Comparison of ENCODE assay signal across 12 cellular contexts in the genomic region with DNA sequence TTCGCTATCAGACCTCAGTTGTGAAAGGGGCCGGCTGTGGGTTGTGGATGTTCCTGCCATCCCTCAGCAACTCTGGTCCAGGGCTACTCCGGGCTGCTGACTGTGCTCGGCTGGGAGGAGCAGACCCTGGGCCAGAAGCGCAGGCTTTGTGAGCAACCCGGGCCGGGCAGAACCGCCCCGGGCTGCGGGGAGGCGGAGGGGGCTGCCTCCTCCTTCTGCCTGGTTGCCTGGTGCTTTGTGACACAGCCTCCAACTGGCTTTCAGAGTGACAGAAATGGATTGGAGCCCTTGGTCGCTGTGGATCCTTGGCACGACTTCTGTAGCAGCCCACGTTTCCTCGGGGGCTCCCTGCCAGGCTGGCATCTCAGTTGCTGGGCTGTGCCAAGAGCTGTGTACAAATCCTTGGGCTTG. TPM values are rescaled to one million over a fixed set of nuclear protein-coding genes. Genes with fewer than 3 reads are reported as not detected.
DNase-seq lines count a peak whose midpoint lies in the region; ATAC-seq, FAIRE-seq and TF ChIP-seq lines count a peak whose summit lies in the region.
"Had no signal": no experiment of that assay in that cellular context is flagged by ENCODE, and none has a peak within 500 bp of the region (broad histone marks: within the 10 kb centered on the region; RNA-seq: fewer than 3 reads in every experiment).

No MANE protein-coding gene starts in this region.

- no peak for TF ChIP-seq POLR2A in IMR-90 (IDR thresholded peaks at IDR 0.05; ENCODE audit: low read depth, low read length)

- no peak overlapping the region for H3K18ac ChIP-seq in IMR-90 (ENCODE audit: low read depth, low read length)

- H3K4ac ChIP-seq in IMR-90 (ENCODE audit: low read depth, low read length), result no peak overlapping the region

- H3K27ac ChIP-seq in A673 (ENCODE audit: low read depth, low read length, poor library complexity, severe bottlenecking) (peak overlapping the region; percentile 6), IMR-90 (ENCODE audit: insufficient read depth, low read length) (no peak overlapping the region)
- H3K27ac ChIP-seq: epithelial cell of prostate, skin epidermis, uterus had no signal

- H2AK5ac ChIP-seq in IMR-90 (ENCODE audit: low read depth, low read length), result no peak overlapping the region

- peak; percentile 53 for ATAC-seq in IMR-90 (ENCODE audit: low read depth)
- no peak for ATAC-seq in stimulated activated naive CD8-positive, alpha-beta T cell treated with anti-CD3 and anti-CD28 coated beads, Interleukin-15, Interleukin-2, amounts not matched to agents 100 U/mL and 50 U/mL, for 24 hours

- CTCF ChIA-PET in A673 (lab: Charles Lee) (no interaction called here), IMR-90 (lab: Yijun Ruan, JAX) (no interaction called here)

- H3K79me1 ChIP-seq in IMR-90 (ENCODE audit: low read depth in 1 of 2, low read length in 2 of 2), result no peaks in the 10 kb centered on the region

- peak overlapping the region; percentile 73 for H2AFZ ChIP-seq in IMR-90 (replicated peaks; ENCODE audit: low read length, poor library complexity)

- H4K20me1 ChIP-seq in IMR-90 (ENCODE audit: insufficient read depth, low read length), result no peaks in the 10 kb centered on the region

- DNase-seq in A673 (ENCODE audit: low spot score), result peak; percentile 65
- no peak for DNase-seq in IMR-90
- no peak for DNase-seq in bronchial epithelial cell (ENCODE audit: low read depth)
- peak; percentile 57 for DNase-seq in middle frontal gyrus (ENCODE audit: extremely low spot score, low spot score)
- no peak for DNase-seq in stimulated activated naive CD8-positive, alpha-beta T cell treated with anti-CD3 and anti-CD28 coated beads, Interleukin-15, Interleukin-2, amounts not matched to agents 100 U/mL and 50 U/mL, for 24 hours
- DNase-seq in GM19239 (ENCODE audit: insufficient read length, low spot score), result no peak
- DNase-seq in epidermal melanocyte (ENCODE audit: insufficient read length, low spot score), result no peak
- DNase-seq in GOT3 (lab: John Stamatoyannopoulos, UW), result no peak
- DNase-seq: activated T-cell treated with anti-CD3 and anti-CD28 coated beads for 4 hours, uterus had no signal

- no peak overlapping the region for H2AK9ac ChIP-seq in IMR-90 (replicated peaks; ENCODE audit: low read depth, low read length, poor library complexity)

- FAIRE-seq in bronchial epithelial cell (lab: Jason Lieb, UNC), result peak; percentile 52
- no peak for FAIRE-seq in GM19239 (lab: Jason Lieb, UNC)

- H3K36me3 ChIP-seq in A673 (ENCODE audit: insufficient read depth, low read length, poor library complexity, severe bottlenecking) (no peaks in the 10 kb centered on the region), IMR-90 (ENCODE audit: control insufficient read depth, insufficient read depth, low read length) (no peaks in the 10 kb centered on the region), bronchial epithelial cell (ENCODE audit: control insufficient read depth, insufficient read depth, low read length) (no peaks in the 10 kb centered on the region)
- H3K36me3 ChIP-seq: uterus had no signal

- no TSS peak for BruUV-seq in A673 (replicated peaks; lab: Mats Ljungman, UMichigan)
- BruUV-seq in IMR-90 (replicated peaks; lab: Mats Ljungman, UMichigan), result no TSS peak

- H3K9me1 ChIP-seq in IMR-90 (ENCODE audit: insufficient read depth, low read length), result peaks cover 4% of the 10 kb centered on the region

- POLR2A ChIA-PET in A673 (lab: Charles Lee; ENCODE audit: low non-redundant PET), result no interaction called here
- POLR2A ChIA-PET in IMR-90 (lab: Charles Lee; ENCODE audit: unreplicated experiment), result no interaction called here

- dilution Hi-C loops in IMR-90 (cut with HindIII; ENCODE audit: low sequenced_read_pairs, unreplicated experiment), result no loop called here

- H3K4me2 ChIP-seq in IMR-90 (ENCODE audit: low read depth, low read length), result no peak overlapping the region; the same call in 1 of the 2 replicates

- no peak overlapping the region for H2BK20ac ChIP-seq in IMR-90 (ENCODE audit: low read depth, low read length)

- TF ChIP-seq CTCF in A673 (conservative IDR thresholded peaks at IDR 0.05; ENCODE audit: low read depth, low read length), result no peak
- no peak for TF ChIP-seq CTCF in IMR-90 (conservative IDR thresholded peaks at IDR 0.05; ENCODE audit: low read depth, low read length)
- TF ChIP-seq CTCF in bronchial epithelial cell (IDR thresholded peaks at IDR 0.05; ENCODE audit: insufficient read depth, low read length, severe bottlenecking), result no peak

- H3K23ac ChIP-seq in IMR-90 (ENCODE audit: low read depth, low read length), result no peak overlapping the region

- in situ Hi-C loops in IMR-90 (cut with MboI; ENCODE audit: low sequenced_read_pairs), result no loop called here

- H3K9ac ChIP-seq in IMR-90 (ENCODE audit: low read depth, low read length), result no peak overlapping the region

- intact Hi-C loops in A673 (cut with micrococcal nuclease; ENCODE audit: unreplicated experiment), result no loop called here
- intact Hi-C loops in IMR-90 (cut with micrococcal nuclease), result no loop called here

- H3K4me1 ChIP-seq in A673 (ENCODE audit: insufficient read depth, low read length, poor library complexity, severe bottlenecking), result peaks cover 53% of the 10 kb centered on the region
- H3K4me1 ChIP-seq in IMR-90 (ENCODE audit: control insufficient read depth, insufficient read depth, low read length), result no peaks in the 10 kb centered on the region; the same call in 1 of the 2 replicates
- H3K4me1 ChIP-seq: uterus had no signal

- H4K91ac ChIP-seq in IMR-90 (ENCODE audit: insufficient read depth, low read depth, low read length), result no peak overlapping the region

- H3K9me3 ChIP-seq in A673 (ENCODE audit: low read depth, low read length, poor library complexity, severe bottlenecking), result no peaks in the 10 kb centered on the region
- H3K9me3 ChIP-seq in IMR-90 (ENCODE audit: control insufficient read depth, insufficient read depth, low read length), result no peaks in the 10 kb centered on the region
- H3K9me3 ChIP-seq: uterus had no signal

- H4K5ac ChIP-seq in IMR-90 (ENCODE audit: low read depth, low read length), result no peak overlapping the region

- H3K27me3 ChIP-seq in A673 (replicated peaks; ENCODE audit: insufficient read depth, low read depth, low read length, poor library complexity) (no peaks in the 10 kb centered on the region), IMR-90 (ENCODE audit: control insufficient read depth, insufficient read depth, low read length) (peaks cover 73% of the 10 kb centered on the region), bronchial epithelial cell (ENCODE audit: control insufficient read depth, insufficient read depth, low read length) (peaks cover 25% of the 10 kb centered on the region)

- no peak overlapping the region for H3K14ac ChIP-seq in IMR-90 (replicated peaks; ENCODE audit: low read depth, low read length)

- H3K4me3 ChIP-seq in A673 (ENCODE audit: low read depth, low read length, poor library complexity, severe bottlenecking), result peak overlapping the region; percentile 37
- H3K4me3 ChIP-seq in IMR-90 (ENCODE audit: insufficient read depth, low read depth, low read length), result no peak overlapping the region
- no peak overlapping the region for H3K4me3 ChIP-seq in bronchial epithelial cell (ENCODE audit: low read depth, low read length)
- H3K4me3 ChIP-seq: skin epidermis, uterus had no signal

- H2BK15ac ChIP-seq in IMR-90 (ENCODE audit: low read depth, low read length), result no peak overlapping the region

- H2BK5ac ChIP-seq in IMR-90 (ENCODE audit: low read depth, low read length, poor library complexity, severe bottlenecking), result no peak overlapping the region

- no peak overlapping the region for H4K8ac ChIP-seq in IMR-90 (ENCODE audit: low read depth in 2 of 2, low read length in 2 of 2)

- H3K56ac ChIP-seq in IMR-90 (ENCODE audit: extremely low read depth, insufficient read depth, low read length), result no peak overlapping the region

- WGBS in IMR-90 (ENCODE audit: extremely low coverage in 2 of 2, insufficient read length in 1 of 2), 2 experiments, result 12% methylated on average over 9 of the region's 15 CpGs; no CpG with 5 or more reads in 1 of the 2 experiments

- no peak for TF ChIP-seq RAD21 in IMR-90 (IDR thresholded peaks at IDR 0.05; ENCODE audit: low read length)

- H2BK120ac ChIP-seq in IMR-90 (ENCODE audit: low read depth, low read length), result no peak overlapping the region

TF ChIP-seq in IMR-90, 13 proteins besides CTCF, POLR2A, EP300 and RAD21 (continues in another document):
- TF ChIP-seq RCOR1 (IDR thresholded peaks at IDR 0.05; ENCODE audit: insufficient replicate concordance, low read length) (no peak), CHD1 (IDR thresholded peaks at IDR 0.05; ENCODE audit: low read depth, low read length) (no peak), MAFK (IDR thresholded peaks at IDR 0.05; ENCODE audit: low read depth, low read length) (no peak), BHLHE40 (IDR thresholded peaks at IDR 0.05; ENCODE audit: low read depth, low read length) (no peak)

RNA-seq across cellular contexts. Expression of a gene that starts 10.0 kb away (rescaled TPM):
- total RNA-seq in A673 (2021) (5.5 and 6.7 TPM in 2 replicates), IMR-90 (2012; rRNA removed) (under 0.01 TPM in 2 replicates), bronchial epithelial cell (not detected in 2 replicates)
- 0.01 and 0.02 TPM in 2 replicates for polyA plus RNA-seq in IMR-90 (2012; rRNA removed)
- polyA plus RNA-seq in IMR-90 (2012; cell fraction: cytosol; rRNA removed), result 0.02 TPM in 1 of 2 replicates, not detected in the other
- polyA plus RNA-seq in IMR-90 (2012; cell fraction: nucleus; rRNA removed; ENCODE audit: low replicate concordance), result 0.01 TPM in 1 of 2 replicates, not detected in the other

RNA-seq across cellular contexts. Expression of a gene that starts 20.6 kb away (rescaled TPM):
- total RNA-seq in A673 (2021), result 134 and 155 TPM in 2 replicates
- total RNA-seq in IMR-90 (2012; rRNA removed), result 44.6 and 47.5 TPM in 2 replicates
- 70.9 and 80.4 TPM in 2 replicates for polyA plus RNA-seq in IMR-90 (2012; rRNA removed)
- polyA plus RNA-seq in IMR-90 (2012; cell fraction: cytosol; rRNA removed), result 71.3 and 77.4 TPM in 2 replicates
- polyA plus RNA-seq in IMR-90 (2012; cell fraction: nucleus; rRNA removed; ENCODE audit: low replicate concordance), result 53.4 and 70.4 TPM in 2 replicates
- 41.6 and 44.5 TPM in 2 replicates for total RNA-seq in bronchial epithelial cell

RNA-seq across cellular contexts. Expression of a gene that starts 34.4 kb away (rescaled TPM):
- 23.6 and 33.5 TPM in 2 replicates for total RNA-seq in A673 (2021)
- total RNA-seq in IMR-90 (2012; rRNA removed), result 21.5 and 22.2 TPM in 2 replicates
- 57.7 and 64.3 TPM in 2 replicates for polyA plus RNA-seq in IMR-90 (2012; rRNA removed)
- 32.7 and 80.8 TPM in 2 replicates for polyA plus RNA-seq in IMR-90 (2012; cell fraction: cytosol; rRNA removed)
- polyA plus RNA-seq in IMR-90 (2012; cell fraction: nucleus; rRNA removed; ENCODE audit: low replicate concordance), result 42.2 and 63.8 TPM in 2 replicates
- 48.4 and 55.3 TPM in 2 replicates for total RNA-seq in bronchial epithelial cell

RNA-seq across cellular contexts. Expression of a gene that starts 37.6 kb away (rescaled TPM):
- 2.6 and 4.5 TPM in 2 replicates for total RNA-seq in A673 (2021)
- total RNA-seq in IMR-90 (2012; rRNA removed), result 6.4 and 6.8 TPM in 2 replicates
- polyA plus RNA-seq in IMR-90 (2012; rRNA removed), result 7.5 and 9.9 TPM in 2 replicates
- polyA plus RNA-seq in IMR-90 (2012; cell fraction: cytosol; rRNA removed), result 7.1 and 11.6 TPM in 2 replicates
- 2.6 and 3.8 TPM in 2 replicates for polyA plus RNA-seq in IMR-90 (2012; cell fraction: nucleus; rRNA removed; ENCODE audit: low replicate concordance)
- total RNA-seq in bronchial epithelial cell, result 13.2 and 14.2 TPM in 2 replicates

RNA-seq across cellular contexts. Expression of a gene that starts 46.9 kb away (rescaled TPM):
- total RNA-seq in A673 (2021) (19.3 and 28.2 TPM in 2 replicates), IMR-90 (2012; rRNA removed) (7.8 and 9.3 TPM in 2 replicates), bronchial epithelial cell (9.0 and 14.7 TPM in 2 replicates)
- 25.5 and 30.5 TPM in 2 replicates for polyA plus RNA-seq in IMR-90 (2012; rRNA removed)
- polyA plus RNA-seq in IMR-90 (2012; cell fraction: cytosol; rRNA removed), result 23.4 and 34.2 TPM in 2 replicates
- polyA plus RNA-seq in IMR-90 (2012; cell fraction: nucleus; rRNA removed; ENCODE audit: low replicate concordance), result 165 and 273 TPM in 2 replicates

Comparison
In these comparisons a context has a peak if more than half of its experiments do, and no peak if none do; other contexts are left out.
1. DNase-seq: peak in A673 (single experiment) and middle frontal gyrus (single experiment); none in IMR-90 (single experiment), bronchial epithelial cell (single experiment), stimulated activated naive CD8-positive, alpha-beta T cell treated with anti-CD3 and anti-CD28 coated beads, Interleukin-15, Interleukin-2, amounts not matched to agents 100 U/mL and 50 U/mL, for 24 hours (single experiment), GM19239 (single experiment), epidermal melanocyte (single experiment) and GOT3 (single experiment).